ENCODE assay signal across 1 cellular context in genomic region chr10:77512219-77512578, GRCh38.
TF ChIP-seq lines count a peak whose summit lies in the region.

No MANE protein-coding gene starts in this region.

TF ChIP-seq in K562, 482 proteins besides CTCF, POLR2A, EP300 and RAD21 (continued from another document):
- TF ChIP-seq CEBPZ (IDR thresholded peaks at IDR 0.05; ENCODE audit: borderline replicate concordance, low read depth, low read length) = no peak
TF ChIP-seq in K562: peak in this region for 1.
